26 cellular contexts compared by ENCODE assay signal in genomic region chr7:139884441-139884840, GRCh38.
"Had no signal": no experiment of that assay in that cellular context is flagged by ENCODE, and none has a peak within 500 bp of the region (broad histone marks: within the 10 kb centered on the region; RNA-seq: fewer than 3 reads in every experiment).

No MANE protein-coding gene starts in this region.

- DNase-seq: cerebellar nuclear complex; cortex of kidney; dorsolateral prefrontal cortex; effector CD4-positive, alpha-beta T cell; foreskin fibroblast; gastrocnemius medialis; head of caudate nucleus; kidney; mucosa of descending colon; naive B cell; pancreas; sigmoid colon; spleen; stimulated activated CD4-positive, alpha-beta T cell treated with anti-CD3 and anti-CD28 coated beads, Interleukin-2, amount 100 ng/mL, for 48 hours; stimulated activated naive B cell treated with anti-CD40 and anti-IgM and Interleukin-4, amounts not matched to agents 10 μg/mL and 1 μg/mL and 100 μg/mL, for 72 hours; upper lobe of right lung; uterus had no signal

- ATAC-seq: gastrocnemius medialis; left lobe of liver; mucosa of descending colon; pancreas; stimulated activated naive B cell treated with anti-CD40 and anti-IgM and Interleukin-4, amounts not matched to agents 10 μg/mL and 1 μg/mL and 100 μg/mL, for 72 hours; upper lobe of right lung had no signal

- H3K4me3 Mint-ChIP-seq: memory B cell; mesothelial cell of epicardium; naive B cell; stimulated activated naive B cell treated with anti-CD40 and anti-IgM and Interleukin-4, amounts not matched to agents 10 μg/mL and 1 μg/mL and 100 μg/mL, for 72 hours; stimulated activated naive CD8-positive, alpha-beta T cell treated with anti-CD3 and anti-CD28 coated beads, Interleukin-15, Interleukin-2, amounts not matched to agents 100 ng/mL and 50 ng/mL, for 24 hours had no signal

- H3K9me3 Mint-ChIP-seq: stimulated activated naive CD8-positive, alpha-beta T cell treated with anti-CD3 and anti-CD28 coated beads, Interleukin-15, Interleukin-2, amounts not matched to agents 100 ng/mL and 50 ng/mL, for 24 hours had no signal

- H3K4me1 ChIP-seq: gastrocnemius medialis, pancreas, prostate gland, right atrium auricular region, sigmoid colon, tibial nerve, upper lobe of right lung, uterus had no signal

- H3K27me3 ChIP-seq: gastrocnemius medialis, pancreas, sigmoid colon, spleen, tibial nerve, upper lobe of right lung, uterus had no signal

- H3K36me3 Mint-ChIP-seq: mesothelial cell of epicardium had no signal

- FAIRE-seq: kidney, pancreas had no signal

- H3K27ac ChIP-seq: dorsolateral prefrontal cortex, gastrocnemius medialis, pancreas, prostate gland, right atrium auricular region, sigmoid colon, thoracic aorta, tibial nerve, upper lobe of right lung, uterus had no signal

- H3K4me3 ChIP-seq: dorsolateral prefrontal cortex, gastrocnemius medialis, lung, mucosa of descending colon, pancreas, prostate gland, right atrium auricular region, sigmoid colon, spleen, thoracic aorta, tibial nerve, upper lobe of right lung, uterus had no signal

- H3K9me3 ChIP-seq: gastrocnemius medialis, mucosa of descending colon, pancreas, prostate gland, right atrium auricular region, sigmoid colon, spleen, thoracic aorta, upper lobe of right lung, uterus had no signal

- H3K27ac Mint-ChIP-seq: memory B cell; mesothelial cell of epicardium; naive B cell; stimulated activated naive B cell treated with anti-CD40 and anti-IgM and Interleukin-4, amounts not matched to agents 10 μg/mL and 1 μg/mL and 100 μg/mL, for 72 hours; stimulated activated naive CD8-positive, alpha-beta T cell treated with anti-CD3 and anti-CD28 coated beads, Interleukin-15, Interleukin-2, amounts not matched to agents 100 ng/mL and 50 ng/mL, for 24 hours had no signal

- H3K36me3 ChIP-seq: gastrocnemius medialis, pancreas, prostate gland, right atrium auricular region, sigmoid colon, thoracic aorta, tibial nerve, upper lobe of right lung, uterus had no signal

- H3K27me3 Mint-ChIP-seq: naive B cell; stimulated activated naive CD8-positive, alpha-beta T cell treated with anti-CD3 and anti-CD28 coated beads, Interleukin-15, Interleukin-2, amounts not matched to agents 100 ng/mL and 50 ng/mL, for 24 hours had no signal
